In genomic region chr17:68036304-68037147, GRCh38 we compare ENCODE assay signal across 8 cellular contexts. TPM values are rescaled to one million over a fixed set of nuclear protein-coding genes. Genes with fewer than 3 reads are reported as not detected.
A peak's percentile ranks its signal among the peaks of the same experiment; 100 is the strongest.
DNase-seq lines count a peak whose midpoint lies in the region; ATAC-seq lines count a peak whose summit lies in the region.

No MANE protein-coding gene starts in this region.

- H3K4me3 Mint-ChIP-seq in activated CD4-positive, alpha-beta T cell treated with anti-CD3 and anti-CD28 coated beads for 36 hours: peak overlapping the region; percentile 96
- H3K4me3 Mint-ChIP-seq in T-helper 17 cell: peak overlapping the region; percentile 93

- ATAC-seq in activated CD4-positive, alpha-beta T cell treated with anti-CD3 and anti-CD28 coated beads for 36 hours: no peak
- ATAC-seq in T-helper 17 cell (no peak), HG03095 (IDR thresholded peaks at IDR 0.05; ENCODE audit: unreplicated experiment) (no peak)

- peak overlapping the region; percentile 97 for H3K27ac Mint-ChIP-seq in activated CD4-positive, alpha-beta T cell treated with anti-CD3 and anti-CD28 coated beads for 36 hours
- peak overlapping the region; percentile 86 for H3K27ac Mint-ChIP-seq in T-helper 17 cell

- CTCF ChIA-PET in activated CD4-positive, alpha-beta T cell treated with anti-CD3 and anti-CD28 coated beads for 36 hours (lab: Charles Lee): interaction anchor here (0.7 to 2.3 kb wide), 5 partner anchors 9 to 61 kb away, joined by 3 to 8 read pairs (median 6); no protein-coding TSS in a partner anchor

- peaks cover 18% of the 10 kb centered on the region for H3K4me1 Mint-ChIP-seq in activated CD4-positive, alpha-beta T cell treated with anti-CD3 and anti-CD28 coated beads for 36 hours
- H3K4me1 Mint-ChIP-seq in T-helper 17 cell: peaks cover 9% of the 10 kb centered on the region

- DNase-seq in activated CD4-positive, alpha-beta T cell treated with anti-CD3 and anti-CD28 coated beads for 36 hours: no peak
- DNase-seq in activated CD4-positive, alpha-beta T cell treated with anti-CD3 and anti-CD28 coated beads, Interleukin-2, amount 50 U/mL, for 1 hour: no peak
- DNase-seq in T-helper 17 cell (no peak), germinal center (ENCODE audit: low spot score) (peak; percentile 48), SKM-1 treated with dmso at 0.1 percent for 144 hours (lab: John Stamatoyannopoulos, UW; ENCODE audit: unreplicated experiment) (no peak)
- DNase-seq in activated CD4-positive, CD25-positive, alpha-beta regulatory T cell (lab: John Stamatoyannopoulos, UW): no peak

- intact Hi-C loops in activated CD4-positive, alpha-beta T cell treated with anti-CD3 and anti-CD28 coated beads for 36 hours (cut with DNase I, micrococcal nuclease): loop anchor here (1.0 to 10.0 kb wide), 6 partner anchors 171 to 659 kb away; partner anchors contain the start of genes NOL11 (in 2 of the 2), AMZ2 (in 1 of the 2), BPTF (in 1 of the 2) and PITPNC1 (in 1 of the 2)

- H3K4me3 ChIP-seq in skin epidermis: peak overlapping the region; percentile 66 to 98 (median 82)

- H3K9me3 Mint-ChIP-seq in activated CD4-positive, alpha-beta T cell treated with anti-CD3 and anti-CD28 coated beads for 36 hours (ENCODE audit: low read depth): no peaks in the 10 kb centered on the region

- no peaks in the 10 kb centered on the region for H3K9me3 ChIP-seq in T-helper 17 cell (ENCODE audit: control insufficient read depth, low read length, poor library complexity, severe bottlenecking)

- POLR2A ChIA-PET in activated CD4-positive, alpha-beta T cell treated with anti-CD3 and anti-CD28 coated beads for 36 hours (lab: Charles Lee): interaction anchor here (0.5 to 2.2 kb wide), 8 partner anchors 9 to 1400 kb away, joined by 3 to 16 read pairs (median 6); partner anchors contain the start of gene PRKAR1A

- peaks cover 43% of the 10 kb centered on the region for H3K36me3 Mint-ChIP-seq in activated CD4-positive, alpha-beta T cell treated with anti-CD3 and anti-CD28 coated beads for 36 hours (ENCODE audit: low read depth)
- H3K36me3 Mint-ChIP-seq in T-helper 17 cell (ENCODE audit: low read depth): peaks cover 3% of the 10 kb centered on the region

- peak overlapping the region in 20 of 21 experiments; percentile 67 to 96 (median 81) for H3K27ac ChIP-seq in skin epidermis

- H3K27me3 Mint-ChIP-seq in activated CD4-positive, alpha-beta T cell treated with anti-CD3 and anti-CD28 coated beads for 36 hours: no peaks in the 10 kb centered on the region
- H3K27me3 Mint-ChIP-seq in T-helper 17 cell: no peaks in the 10 kb centered on the region

RNA-seq across cellular contexts. Expression of gene KPNA2, which starts 1.0 kb away (rescaled TPM):
- total RNA-seq in activated CD4-positive, alpha-beta T cell treated with anti-CD3 and anti-CD28 coated beads for 36 hours: 100 to 1,000 TPM; 186 to 190 TPM
- total RNA-seq in T-helper 17 cell: 10 to 100 TPM; 65.2 to 83.6 TPM

RNA-seq across cellular contexts. Expression of gene C17orf58, which starts 40.3 kb away (rescaled TPM):
- total RNA-seq in activated CD4-positive, alpha-beta T cell treated with anti-CD3 and anti-CD28 coated beads for 36 hours: 10 to 100 TPM; 19.4 to 23.7 TPM
- total RNA-seq in T-helper 17 cell: under 1 TPM; 0.37 to 0.55 TPM

Comparison
In these comparisons a context has a peak if more than half of its experiments do, and no peak if none do; other contexts are left out.
1. RNA of gene C17orf58, which starts 40.3 kb away (total RNA-seq): 19.4 to 23.7 TPM in activated CD4-positive, alpha-beta T cell treated with anti-CD3 and anti-CD28 coated beads for 36 hours; 0.37 to 0.55 TPM in T-helper 17 cell; every median in the first group is over 10 times any median in the second.